Comparison of ENCODE assay signal across 9 cellular contexts in genomic region chr15:20340331-20340811, GRCh38.
DNase-seq lines count a peak whose midpoint lies in the region; ATAC-seq, FAIRE-seq and TF ChIP-seq lines count a peak whose summit lies in the region.
"Had no signal": no experiment of that assay in that cellular context is flagged by ENCODE, and none has a peak within 500 bp of the region (broad histone marks: within the 10 kb centered on the region; RNA-seq: fewer than 3 reads in every experiment).

No MANE protein-coding gene starts in this region.

- no peaks in the 10 kb centered on the region for H3K4me1 ChIP-seq in A549
- H3K4me1 ChIP-seq in IMR-90 (ENCODE audit: control insufficient read depth, insufficient read depth, low read length) = no peaks in the 10 kb centered on the region
- no peaks in the 10 kb centered on the region for H3K4me1 ChIP-seq in lower lobe of right lung
- H3K4me1 ChIP-seq: ascending aorta had no signal

- no peak overlapping the region for H2BK15ac ChIP-seq in IMR-90 (ENCODE audit: low read depth, low read length)

- TF ChIP-seq CTCF in A549 (IDR thresholded peaks at IDR 0.05) = no peak
- TF ChIP-seq CTCF in IMR-90 (conservative IDR thresholded peaks at IDR 0.05; ENCODE audit: low read depth, low read length) = no peak
- no peak for TF ChIP-seq CTCF in lower lobe of right lung (IDR thresholded peaks at IDR 0.05)

- no peak overlapping the region for H3K18ac ChIP-seq in IMR-90 (ENCODE audit: low read depth, low read length)

- peak overlapping the region; percentile 58 for H2AFZ ChIP-seq in IMR-90 (replicated peaks; ENCODE audit: low read length, poor library complexity)

- H4K8ac ChIP-seq in IMR-90 (ENCODE audit: low read depth in 2 of 2, low read length in 2 of 2) = no peak overlapping the region

- no peak overlapping the region for H4K5ac ChIP-seq in IMR-90 (ENCODE audit: low read depth, low read length)

- H3K9me3 ChIP-seq in A549 (peaks cover 54% of the 10 kb centered on the region), IMR-90 (ENCODE audit: control insufficient read depth, insufficient read depth, low read length) (peaks cover 52% of the 10 kb centered on the region), lower lobe of right lung (peaks cover 10% of the 10 kb centered on the region)

- BruUV-seq in IMR-90 (replicated peaks; lab: Mats Ljungman, UMichigan) = no TSS peak

- H3K4me3 ChIP-seq in A549 (no peak overlapping the region), IMR-90 (ENCODE audit: insufficient read depth, low read depth, low read length) (no peak overlapping the region), lower lobe of right lung (no peak overlapping the region)
- H3K4me3 ChIP-seq: ascending aorta had no signal

- WGBS in A549 (ENCODE audit: missing lambda C conversion rate) = 26% methylated on average over 9 of the region's 9 CpGs
- 56% methylated on average over 9 of the region's 9 CpGs; no CpG with 5 or more reads in 1 of the 2 experiments for WGBS in IMR-90 (ENCODE audit: extremely low coverage in 2 of 2, insufficient read length in 1 of 2), 2 experiments

- FAIRE-seq in A549 (lab: Jason Lieb, UNC) = no peak

- H2BK120ac ChIP-seq in IMR-90 (ENCODE audit: low read depth, low read length) = no peak overlapping the region

- H3K79me1 ChIP-seq in IMR-90 (ENCODE audit: low read depth in 1 of 2, low read length in 2 of 2) = no peaks in the 10 kb centered on the region

- no peak for TF ChIP-seq EP300 in A549 (IDR thresholded peaks at IDR 0.05)

- H3K23ac ChIP-seq in IMR-90 (ENCODE audit: low read depth, low read length) = no peak overlapping the region

- H4K91ac ChIP-seq in IMR-90 (ENCODE audit: insufficient read depth, low read depth, low read length) = no peak overlapping the region

- H3K27me3 ChIP-seq in IMR-90 (ENCODE audit: control insufficient read depth, insufficient read depth, low read length) (no peaks in the 10 kb centered on the region), lower lobe of right lung (ENCODE audit: low read depth) (no peaks in the 10 kb centered on the region)
- H3K27me3 ChIP-seq: ascending aorta had no signal

- TF ChIP-seq RAD21 in A549 (conservative IDR thresholded peaks at IDR 0.05 in 1 of 2, IDR thresholded peaks at IDR 0.05 in 1 of 2) (no peak), IMR-90 (IDR thresholded peaks at IDR 0.05; ENCODE audit: low read length) (no peak)

- H2BK20ac ChIP-seq in IMR-90 (ENCODE audit: low read depth, low read length) = no peak overlapping the region

- no peak overlapping the region for H3K56ac ChIP-seq in IMR-90 (ENCODE audit: extremely low read depth, insufficient read depth, low read length)

- TF ChIP-seq POLR2A in A549 (IDR thresholded peaks at IDR 0.05; ENCODE audit: low read length) (no peak), IMR-90 (IDR thresholded peaks at IDR 0.05; ENCODE audit: low read depth, low read length) (no peak)

- H3K9ac ChIP-seq in IMR-90 (ENCODE audit: low read depth, low read length) = no peak overlapping the region

- peak overlapping the region; percentile 29 for H2AK9ac ChIP-seq in IMR-90 (replicated peaks; ENCODE audit: low read depth, low read length, poor library complexity)

- H3K27ac ChIP-seq in A549 (no peak overlapping the region), IMR-90 (ENCODE audit: insufficient read depth, low read length) (no peak overlapping the region), lower lobe of right lung (no peak overlapping the region)
- H3K27ac ChIP-seq: ascending aorta had no signal

- H4K20me1 ChIP-seq in IMR-90 (ENCODE audit: insufficient read depth, low read length) = no peaks in the 10 kb centered on the region

- CTCF ChIA-PET in A549 (lab: Yijun Ruan, JAX) = interaction anchor here (0.6 to 1.8 kb wide), 4 partner anchors 9 to 1902 kb away, joined by 3 to 8 read pairs (median 3); no protein-coding TSS in a partner anchor
- CTCF ChIA-PET in IMR-90 (lab: Yijun Ruan, JAX) = interaction anchor here (0.6 kb wide), 1 partner anchor 92 kb away, joined by 3 read pairs; no protein-coding TSS in a partner anchor

- no peak overlapping the region for H2AK5ac ChIP-seq in IMR-90 (ENCODE audit: low read depth, low read length)

- in situ Hi-C loops in IMR-90 (cut with MboI; ENCODE audit: low sequenced_read_pairs) = no loop called here

- ATAC-seq in A549 (peak; percentile 55 to 58; a peak in 5 of 6 replicates), IMR-90 (ENCODE audit: low read depth) (no peak; the same call in 1 of the 2 replicates), lower lobe of right lung (peak; percentile 58 to 67), GM21717 (IDR thresholded peaks at IDR 0.05; ENCODE audit: unreplicated experiment) (no peak)

- H3K4ac ChIP-seq in IMR-90 (ENCODE audit: low read depth, low read length) = no peak overlapping the region

- intact Hi-C loops in IMR-90 (cut with micrococcal nuclease) (no loop called here), lower lobe of right lung (cut with DNase I) (no loop called here)

- dilution Hi-C loops in IMR-90 (cut with HindIII; ENCODE audit: low sequenced_read_pairs, unreplicated experiment) = no loop called here

- no peak overlapping the region for H3K4me2 ChIP-seq in A549
- H3K4me2 ChIP-seq in IMR-90 (ENCODE audit: low read depth, low read length) = no peak overlapping the region

- POLR2A ChIA-PET in A549 (lab: Yijun Ruan, JAX) (no interaction called here), IMR-90 (lab: Charles Lee; ENCODE audit: unreplicated experiment) (no interaction called here)

- peak in 1 of 2 experiments; percentile 22 for DNase-seq in A549 (ENCODE audit: low read depth in 1 of 2, low spot score in 1 of 2)
- peak; percentile 18 for DNase-seq in IMR-90
- DNase-seq in brain pericyte (ENCODE audit: low read depth, low spot score) = peak; percentile 63
- peak; percentile 91 for DNase-seq in lower lobe of right lung
- no peak for DNase-seq in NCI-H524 treated with DMSO at 0.1 percent for 48 hours (lab: John Stamatoyannopoulos, UW)
- DNase-seq in DMS53 (lab: John Stamatoyannopoulos, UW) = no peak
- DNase-seq in NCI-H1694 (lab: John Stamatoyannopoulos, UW) = no peak

- H3K9me1 ChIP-seq in IMR-90 (ENCODE audit: insufficient read depth, low read length) = no peaks in the 10 kb centered on the region

- H2BK5ac ChIP-seq in IMR-90 (ENCODE audit: low read depth, low read length, poor library complexity, severe bottlenecking) = no peak overlapping the region

- H3K36me3 ChIP-seq in IMR-90 (ENCODE audit: control insufficient read depth, insufficient read depth, low read length) = no peaks in the 10 kb centered on the region
- no peaks in the 10 kb centered on the region for H3K36me3 ChIP-seq in lower lobe of right lung
- H3K36me3 ChIP-seq: ascending aorta had no signal

- H3K14ac ChIP-seq in IMR-90 (replicated peaks; ENCODE audit: low read depth, low read length) = no peak overlapping the region

TF ChIP-seq in A549, 52 proteins besides CTCF, POLR2A, EP300 and RAD21:
- TF ChIP-seq ESRRA (IDR thresholded peaks at IDR 0.05; ENCODE audit: borderline replicate concordance, low read length) = no peak
- TF ChIP-seq FOSB (CRISPR knock-in tag; IDR thresholded peaks at IDR 0.05) = no peak
- 0 out of 2 replicates have a peak, but pooled peaks have one; percentile 13 for TF ChIP-seq NFE2L2 (conservative IDR thresholded peaks at IDR 0.05; ENCODE audit: low read length)

TF ChIP-seq in IMR-90, 13 proteins besides CTCF, POLR2A, EP300 and RAD21:
- TF ChIP-seq SMC3 (IDR thresholded peaks at IDR 0.05; ENCODE audit: low read depth, low read length) = no peak
- no peak for TF ChIP-seq BHLHE40 (IDR thresholded peaks at IDR 0.05; ENCODE audit: low read depth, low read length)
- no peak for TF ChIP-seq USF2 (IDR thresholded peaks at IDR 0.05; ENCODE audit: low read depth, low read length)
- no peak for TF ChIP-seq MAFK (IDR thresholded peaks at IDR 0.05; ENCODE audit: low read depth, low read length)

Comparison
In these comparisons a context has a peak if more than half of its experiments do, and no peak if none do; other contexts are left out.
1. ATAC-seq: peak in A549 (2 of 2) and lower lobe of right lung (2 of 2); none in IMR-90 (single experiment) and GM21717 (single experiment).
2. DNase-seq: peak in IMR-90 (single experiment), brain pericyte (single experiment) and lower lobe of right lung (single experiment); none in NCI-H524 treated with DMSO at 0.1 percent for 48 hours (single experiment), DMS53 (single experiment) and NCI-H1694 (single experiment).